In genomic region chr19:4182082-4182926, GRCh38 we compare ENCODE assay signal across 8 cellular contexts. TPM values are rescaled to one million over a fixed set of nuclear protein-coding genes. Genes with fewer than 3 reads are reported as not detected.
DNase-seq lines count a peak whose midpoint lies in the region; ATAC-seq, FAIRE-seq and TF ChIP-seq lines count a peak whose summit lies in the region.

Gene ANKRD24 (plus strand): TSS chr19:4182689. CDS start chr19:4186426, 3,737 bp downstream.
Gene SIRT6 (minus strand): TSS chr19:4182563. CDS start chr19:4182539, 24 bp downstream.

- peak within 1 kb of the TSS; percentile 99 for H3K4me3 ChIP-seq in CD8-positive, alpha-beta memory T cell (ENCODE audit: low read length)
- H3K4me3 ChIP-seq in HUES6 (ENCODE audit: low read depth, low read length) (peak within 1 kb of the TSS; percentile 91), OCI-LY3 (ENCODE audit: low read length) (peak within 1 kb of the TSS; percentile 95), endothelial cell of umbilical vein (replicated peaks in 1 of 3; ENCODE audit: insufficient read depth in 1 of 3, low read depth in 1 of 3, low read length in 3 of 3) (peak within 1 kb of the TSS; percentile 87 to 90 (median 89))

- H3K79me2 ChIP-seq in OCI-LY3 (ENCODE audit: low read length) = peaks cover 21% of the 10 kb centered on the region
- peaks cover 2% of the 10 kb centered on the region for H3K79me2 ChIP-seq in endothelial cell of umbilical vein (ENCODE audit: control insufficient read depth, insufficient read depth, low read length)

- peak within 1 kb of the TSS; percentile 94 to 99 (median 97) for H3K4me3 Mint-ChIP-seq in CD8-positive, alpha-beta memory T cell

- BruUV-seq in endothelial cell of umbilical vein (replicated peaks; lab: Mats Ljungman, UMichigan) = TSS peak; percentile 56

- H3K9me3 ChIP-seq in CD8-positive, alpha-beta memory T cell (ENCODE audit: low read length) = no peaks in the 10 kb centered on the region
- H3K9me3 ChIP-seq in HUES6 (ENCODE audit: control insufficient read depth, insufficient read depth, low read depth, low read length) = no peaks in the 10 kb centered on the region
- H3K9me3 ChIP-seq in OCI-LY3 (ENCODE audit: insufficient read depth, low read length) = no peaks in the 10 kb centered on the region
- no peaks in the 10 kb centered on the region for H3K9me3 ChIP-seq in endothelial cell of umbilical vein (replicated peaks; ENCODE audit: control insufficient read depth, insufficient read depth, low read length)

- peak; percentile 94 to 98 (median 94) for DNase-seq in CD8-positive, alpha-beta memory T cell
- peak; percentile 95 for DNase-seq in activated T-cell treated with anti-CD3 and anti-CD28 coated beads for 1 hour (ENCODE audit: low read depth)
- DNase-seq in endothelial cell of umbilical vein (ENCODE audit: low read depth, low spot score) = peak; percentile 94
- peak; percentile 97 for DNase-seq in midbrain (lab: John Stamatoyannopoulos, UW)
- peak; percentile 92 to 93 for DNase-seq in stimulated activated CD8-positive, alpha-beta memory T cell treated with anti-CD3 and anti-CD28 coated beads, Interleukin-15, amount 100 ng/mL, for 4 hours (ENCODE audit: low read depth in 2 of 2)

- intact Hi-C loops in endothelial cell of umbilical vein (cut with micrococcal nuclease) = no loop called here

- peak; percentile 74 for TF ChIP-seq POLR2A in endothelial cell of umbilical vein (IDR thresholded peaks at IDR 0.05; ENCODE audit: low read depth, low read length)

- H3K27me3 Mint-ChIP-seq in CD8-positive, alpha-beta memory T cell = peaks cover 0 to 8% of the 10 kb centered on the region in 2 donors

- dilution Hi-C loops in endothelial cell of umbilical vein (cut with MboI; ENCODE audit: extremely low pct_ligation_motif_present, low sequenced_read_pairs) = no loop called here

- H3K9me1 ChIP-seq in endothelial cell of umbilical vein (replicated peaks; ENCODE audit: control insufficient read depth, extremely low read depth, insufficient read depth, low read length) = no peaks in the 10 kb centered on the region

- no peak for TF ChIP-seq CTCF in OCI-LY3 (IDR thresholded peaks at IDR 0.05; ENCODE audit: low read depth, low read length)
- TF ChIP-seq CTCF in endothelial cell of umbilical vein (IDR thresholded peaks at IDR 0.05; ENCODE audit: extremely low read depth in 1 of 2, insufficient read depth in 1 of 2, low read depth in 1 of 2, low read length in 2 of 2) = no peak

- peak within 1 kb of the TSS; percentile 84 for H3K27ac ChIP-seq in CD8-positive, alpha-beta memory T cell (ENCODE audit: low read depth, low read length)
- H3K27ac ChIP-seq in HUES6 (ENCODE audit: low read depth, low read length) = peak within 1 kb of the TSS; percentile 50; the same call in 1 of the 2 replicates
- H3K27ac ChIP-seq in OCI-LY3 (ENCODE audit: low read length) = peak within 1 kb of the TSS; percentile 73
- H3K27ac ChIP-seq in endothelial cell of umbilical vein (ENCODE audit: insufficient read depth, low read depth, low read length) = peak within 1 kb of the TSS; percentile 78

- peaks cover 28 to 44% (median 35%) of the 10 kb centered on the region in 3 donors for H3K4me1 Mint-ChIP-seq in CD8-positive, alpha-beta memory T cell

- no peaks in the 10 kb centered on the region for H3K27me3 ChIP-seq in CD8-positive, alpha-beta memory T cell (ENCODE audit: insufficient read depth, low read length, poor library complexity, severe bottlenecking)
- H3K27me3 ChIP-seq in HUES6 (ENCODE audit: control insufficient read depth, insufficient read depth, low read length) (no peaks in the 10 kb centered on the region), OCI-LY3 (ENCODE audit: low read depth, low read length) (no peaks in the 10 kb centered on the region), endothelial cell of umbilical vein (ENCODE audit: control insufficient read depth in 2 of 2, insufficient read depth in 2 of 2, low read length in 2 of 2) (no peaks in the 10 kb centered on the region)

- no peaks in the 10 kb centered on the region for H3K36me3 ChIP-seq in CD8-positive, alpha-beta memory T cell (ENCODE audit: insufficient read depth, low read length)
- peaks cover 5% of the 10 kb centered on the region; the same call in 1 of the 2 replicates for H3K36me3 ChIP-seq in HUES6 (ENCODE audit: control insufficient read depth, insufficient read depth, low read length)
- H3K36me3 ChIP-seq in OCI-LY3 (replicated peaks; ENCODE audit: low read depth, low read length) = peaks cover 7% of the 10 kb centered on the region
- H3K36me3 ChIP-seq in endothelial cell of umbilical vein (ENCODE audit: control insufficient read depth in 2 of 2, extremely low read depth in 1 of 2, insufficient read depth in 2 of 2, low read length in 2 of 2) = peaks cover 0 to 5% of the 10 kb centered on the region in 2 experiments

- peaks cover 0 to 28% (median 2%) of the 10 kb centered on the region in 3 donors for H3K36me3 Mint-ChIP-seq in CD8-positive, alpha-beta memory T cell

- H2AFZ ChIP-seq in OCI-LY3 (ENCODE audit: low read depth, low read length) = peak within 1 kb of the TSS; percentile 72
- H2AFZ ChIP-seq in endothelial cell of umbilical vein (ENCODE audit: low read depth, low read length) = peak within 1 kb of the TSS; percentile 94

- peak; percentile 68 for ATAC-seq in GM19467 (IDR thresholded peaks at IDR 0.05; ENCODE audit: unreplicated experiment)

- H4K20me1 ChIP-seq in OCI-LY3 (ENCODE audit: insufficient read depth, low read length) = no peaks in the 10 kb centered on the region
- H4K20me1 ChIP-seq in endothelial cell of umbilical vein (replicated peaks; ENCODE audit: control insufficient read depth, extremely low read depth, insufficient read depth, low read length) = no peaks in the 10 kb centered on the region

- peak; percentile 98 for FAIRE-seq in endothelial cell of umbilical vein (lab: Jason Lieb, UNC)

- no peaks in the 10 kb centered on the region for H3K9me3 Mint-ChIP-seq in CD8-positive, alpha-beta memory T cell

- peak within 1 kb of the TSS; percentile 93 to 98 (median 96) for H3K27ac Mint-ChIP-seq in CD8-positive, alpha-beta memory T cell

- CTCF ChIA-PET in CD8-positive, alpha-beta memory T cell (lab: Charles Lee) = no interaction called here
- CTCF ChIA-PET in endothelial cell of umbilical vein (lab: Charles Lee) = no interaction called here

- H3K9ac ChIP-seq in HUES6 (ENCODE audit: low read length) (peak within 1 kb of the TSS; percentile 86), OCI-LY3 (ENCODE audit: low read length) (peak within 1 kb of the TSS; percentile 92), endothelial cell of umbilical vein (replicated peaks; ENCODE audit: extremely low read depth, insufficient read depth, low read length) (peak within 1 kb of the TSS; percentile 87)

- POLR2A ChIA-PET in CD8-positive, alpha-beta memory T cell (lab: Charles Lee) = no interaction called here
- POLR2A ChIA-PET in endothelial cell of umbilical vein (lab: Charles Lee) = no interaction called here

- H3K4me2 ChIP-seq in OCI-LY3 (ENCODE audit: low read length) (peak within 1 kb of the TSS; percentile 82), endothelial cell of umbilical vein (ENCODE audit: insufficient read depth, low read length) (peak within 1 kb of the TSS; percentile 88)

- peaks cover 22% of the 10 kb centered on the region for H3K4me1 ChIP-seq in CD8-positive, alpha-beta memory T cell (ENCODE audit: insufficient read depth, low read length)
- H3K4me1 ChIP-seq in HUES6 (ENCODE audit: control insufficient read depth, insufficient read depth, low read length) (peaks cover 8% of the 10 kb centered on the region; the same call in 1 of the 2 replicates), OCI-LY3 (ENCODE audit: low read length) (peaks cover 29% of the 10 kb centered on the region), endothelial cell of umbilical vein (ENCODE audit: control insufficient read depth, extremely low read depth, insufficient read depth, low read length) (peaks cover 3% of the 10 kb centered on the region)

TF ChIP-seq in endothelial cell of umbilical vein, 7 proteins besides CTCF, POLR2A, EP300 and RAD21:
- TF ChIP-seq POLR2AphosphoS5 (IDR thresholded peaks at IDR 0.05; ENCODE audit: insufficient read depth, low read depth, low read length) (peak; percentile 56), FOS (IDR thresholded peaks at IDR 0.05; ENCODE audit: borderline replicate concordance, insufficient read depth, low read length) (no peak)

RNA-seq across cellular contexts. Expression of gene ANKRD24, which starts in this region (rescaled TPM):
- under 1 TPM; 0.89 to 0.90 TPM for total RNA-seq in CD8-positive, alpha-beta memory T cell
- 0.48 TPM for polyA plus RNA-seq in CD8-positive, alpha-beta memory T cell
- total RNA-seq in endothelial cell of umbilical vein = 0.18 and 0.27 TPM in 2 replicates
- polyA plus RNA-seq in endothelial cell of umbilical vein = 0.07 and 0.08 TPM in 2 replicates
- polyA plus RNA-seq in endothelial cell of umbilical vein (2011; cell fraction: cytosol; rRNA removed) = 0.06 and 0.12 TPM in 2 replicates
- polyA plus RNA-seq in endothelial cell of umbilical vein (2011; cell fraction: nucleus; rRNA removed) = 0.64 and 0.91 TPM in 2 replicates
- 0.12 and 0.53 TPM in 2 replicates for polyA plus RNA-seq in endothelial cell of umbilical vein (2012)
- 0.10 TPM in 1 of 2 replicates, not detected in the other for polyA minus RNA-seq in endothelial cell of umbilical vein
- polyA minus RNA-seq in endothelial cell of umbilical vein (2011; cell fraction: cytosol; rRNA and poly(A)+ RNA removed) = not detected
- polyA minus RNA-seq in endothelial cell of umbilical vein (2011; cell fraction: nucleus; rRNA and poly(A)+ RNA removed) = not detected in 2 replicates

RNA-seq across cellular contexts. Expression of gene SIRT6, which starts in this region (rescaled TPM):
- 10 to 100 TPM; 33.5 to 38.6 TPM for total RNA-seq in CD8-positive, alpha-beta memory T cell
- 1.6 TPM for polyA plus RNA-seq in CD8-positive, alpha-beta memory T cell
- total RNA-seq in endothelial cell of umbilical vein = 26.9 and 28.1 TPM in 2 replicates
- polyA plus RNA-seq in endothelial cell of umbilical vein = 36.6 and 41.2 TPM in 2 replicates
- polyA plus RNA-seq in endothelial cell of umbilical vein (2011; cell fraction: cytosol; rRNA removed) = 13.9 and 26.7 TPM in 2 replicates
- 41.7 and 49.9 TPM in 2 replicates for polyA plus RNA-seq in endothelial cell of umbilical vein (2011; cell fraction: nucleus; rRNA removed)
- 15.8 and 19.5 TPM in 2 replicates for polyA plus RNA-seq in endothelial cell of umbilical vein (2012)
- polyA minus RNA-seq in endothelial cell of umbilical vein = 9.4 and 16.9 TPM in 2 replicates
- polyA minus RNA-seq in endothelial cell of umbilical vein (2011; cell fraction: cytosol; rRNA and poly(A)+ RNA removed) = 22.4 TPM
- 12.1 and 20.4 TPM in 2 replicates for polyA minus RNA-seq in endothelial cell of umbilical vein (2011; cell fraction: nucleus; rRNA and poly(A)+ RNA removed)

Comparison
In these comparisons a context has a peak if more than half of its experiments do, and no peak if none do; other contexts are left out.
1. Peak in every context shown above with its lines: DNase-seq, ATAC-seq, H3K4me3 ChIP-seq and H3K27ac ChIP-seq.